Comparison of ENCODE assay signal across 1 cellular context in genomic region chr10:1698185-1698584, GRCh38.
TF ChIP-seq lines count a peak whose summit lies in the region.

No MANE protein-coding gene starts in this region.

TF ChIP-seq in GM23338, 12 proteins besides CTCF, POLR2A, EP300 and RAD21 (continued from another document):
- TF ChIP-seq ZNF462 (CRISPR knock-in tag; IDR thresholded peaks at IDR 0.05) (no peak), ZNF331 (CRISPR knock-in tag; IDR thresholded peaks at IDR 0.05; ENCODE audit: low read depth) (no peak), JUNB (IDR thresholded peaks at IDR 0.05; ENCODE audit: unreplicated experiment) (no peak), STAT1 (IDR thresholded peaks at IDR 0.05; ENCODE audit: unreplicated experiment) (no peak), POLR2AphosphoS5 (IDR thresholded peaks at IDR 0.05; ENCODE audit: low read depth) (no peak), EZH2phosphoT487 (IDR thresholded peaks at IDR 0.05; ENCODE audit: unreplicated experiment) (no peak), EZH2 (IDR thresholded peaks at IDR 0.05; ENCODE audit: low read depth, unreplicated experiment) (no peak), ZNF114 (CRISPR knock-in tag; IDR thresholded peaks at IDR 0.05) (no peak), REST (IDR thresholded peaks at IDR 0.05; ENCODE audit: unreplicated experiment) (no peak)
